ENCODE assay signal across 22 cellular contexts in the genomic region with DNA sequence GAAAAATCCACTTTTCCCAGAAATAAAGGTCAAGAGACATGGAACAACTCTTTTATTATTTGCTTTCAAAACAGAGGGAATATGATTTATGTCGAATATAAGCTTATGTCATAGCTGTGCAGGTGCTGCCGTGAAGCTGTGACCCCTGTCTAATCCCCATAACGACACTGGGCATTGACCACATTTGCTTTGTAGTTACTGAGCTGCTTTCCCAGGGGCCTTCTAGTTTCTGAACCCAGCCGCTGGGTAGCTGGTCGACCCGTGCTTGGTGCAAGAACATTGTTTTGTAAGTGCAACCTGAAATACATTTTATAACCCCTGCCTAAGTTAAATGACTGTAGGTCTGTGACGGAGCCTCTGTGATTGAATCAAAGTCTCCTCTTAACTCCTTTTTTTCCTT.
"Had no signal": no experiment of that assay in that cellular context is flagged by ENCODE, and none has a peak within 500 bp of the region (broad histone marks: within the 10 kb centered on the region; RNA-seq: fewer than 3 reads in every experiment).

No MANE protein-coding gene starts in this region.

- H3K9me3 Mint-ChIP-seq: dendritic cell treated with granulocyte-macrophage colony-stimulating factor and Interleukin-4, amounts not matched to agents 40 ng/mL and 50 ng/mL, for 4 days; effector memory CD8-positive, alpha-beta T cell; nephron; stimulated activated memory B cell treated with anti-CD40 and anti-IgM and Interleukin-4, amounts not matched to agents 10 μg/mL and 1 μg/mL and 100 μg/mL, for 72 hours; stimulated activated naive CD8-positive, alpha-beta T cell treated with anti-CD3 and anti-CD28 coated beads, Interleukin-15, Interleukin-2, amounts not matched to agents 100 ng/mL and 50 ng/mL, for 24 hours had no signal

- H3K4me1 ChIP-seq: testis had no signal

- H3K27me3 ChIP-seq: esophagus muscularis mucosa, gastrocnemius medialis, heart right ventricle, neutrophil, spleen, testis, transverse colon had no signal

- H3K4me3 Mint-ChIP-seq: dendritic cell treated with granulocyte-macrophage colony-stimulating factor and Interleukin-4, amounts not matched to agents 40 ng/mL and 50 ng/mL, for 4 days; effector memory CD8-positive, alpha-beta T cell; nephron; stimulated activated memory B cell treated with anti-CD40 and anti-IgM and Interleukin-4, amounts not matched to agents 10 μg/mL and 1 μg/mL and 100 μg/mL, for 72 hours; stimulated activated naive CD8-positive, alpha-beta T cell treated with anti-CD3 and anti-CD28 coated beads, Interleukin-15, Interleukin-2, amounts not matched to agents 100 ng/mL and 50 ng/mL, for 24 hours had no signal

- ATAC-seq: effector memory CD8-positive, alpha-beta T cell; gastrocnemius medialis; heart right ventricle; left lobe of liver; psoas muscle; sciatic nerve; stimulated activated memory B cell treated with anti-CD40 and anti-IgM and Interleukin-4, amounts not matched to agents 10 μg/mL and 1 μg/mL and 100 μg/mL, for 72 hours had no signal

- DNase-seq: effector memory CD8-positive, alpha-beta T cell; gastrocnemius medialis; heart right ventricle; islet precursor cell; mammary epithelial cell; psoas muscle; retina; spleen; stimulated activated CD4-positive, alpha-beta T cell treated with anti-CD3 and anti-CD28 coated beads, Interleukin-15, amount 100 ng/mL, for 24 hours; stimulated activated CD4-positive, alpha-beta T cell treated with anti-CD3 and anti-CD28 coated beads, Interleukin-1b, Interleukin-23, amount 100 ng/mL, for 48 hours; stimulated activated CD4-positive, alpha-beta T cell treated with anti-CD3 and anti-CD28 coated beads, Interleukin-4, amount 100 ng/mL, for 24 hours; testis; transverse colon had no signal

- H3K9me3 ChIP-seq: esophagus muscularis mucosa, gastrocnemius medialis, heart right ventricle, neutrophil, psoas muscle, spleen, testis, transverse colon had no signal

- H3K27ac Mint-ChIP-seq: dendritic cell treated with granulocyte-macrophage colony-stimulating factor and Interleukin-4, amounts not matched to agents 40 ng/mL and 50 ng/mL, for 4 days; effector memory CD8-positive, alpha-beta T cell; nephron; stimulated activated memory B cell treated with anti-CD40 and anti-IgM and Interleukin-4, amounts not matched to agents 10 μg/mL and 1 μg/mL and 100 μg/mL, for 72 hours; stimulated activated naive CD8-positive, alpha-beta T cell treated with anti-CD3 and anti-CD28 coated beads, Interleukin-15, Interleukin-2, amounts not matched to agents 100 ng/mL and 50 ng/mL, for 24 hours had no signal

- H3K27ac ChIP-seq: epithelial cell of prostate, esophagus muscularis mucosa, gastrocnemius medialis, heart right ventricle, neutrophil, psoas muscle, spleen, testis, transverse colon had no signal

- H3K4me3 ChIP-seq: esophagus muscularis mucosa, gastrocnemius medialis, heart right ventricle, psoas muscle, spleen, testis, transverse colon had no signal

- H3K36me3 ChIP-seq: esophagus muscularis mucosa, gastrocnemius medialis, heart right ventricle, neutrophil, spleen, transverse colon had no signal

- H3K36me3 Mint-ChIP-seq: stimulated activated memory B cell treated with anti-CD40 and anti-IgM and Interleukin-4, amounts not matched to agents 10 μg/mL and 1 μg/mL and 100 μg/mL, for 72 hours had no signal

- H3K27me3 Mint-ChIP-seq: dendritic cell treated with granulocyte-macrophage colony-stimulating factor and Interleukin-4, amounts not matched to agents 40 ng/mL and 50 ng/mL, for 4 days; effector memory CD8-positive, alpha-beta T cell; stimulated activated memory B cell treated with anti-CD40 and anti-IgM and Interleukin-4, amounts not matched to agents 10 μg/mL and 1 μg/mL and 100 μg/mL, for 72 hours; stimulated activated naive CD8-positive, alpha-beta T cell treated with anti-CD3 and anti-CD28 coated beads, Interleukin-15, Interleukin-2, amounts not matched to agents 100 ng/mL and 50 ng/mL, for 24 hours had no signal
